8 cellular contexts compared by ENCODE assay signal in genomic region chr19:55642153-55643002, GRCh38. TPM values are rescaled to one million over a fixed set of nuclear protein-coding genes. Genes with fewer than 3 reads are reported as not detected.
DNase-seq lines count a peak whose midpoint lies in the region; ATAC-seq, FAIRE-seq and TF ChIP-seq lines count a peak whose summit lies in the region.

No MANE protein-coding gene starts in this region.

- BruUV-seq in Panc1 (replicated peaks; lab: Mats Ljungman, UMichigan): TSS peak; percentile 60

- H3K27ac ChIP-seq in Panc1 (ENCODE audit: low read length) (peak overlapping the region; percentile 92), cingulate gyrus (ENCODE audit: low read depth, low read length) (peak overlapping the region; percentile 47), upper lobe of right lung (peak overlapping the region; percentile 84)

- peak overlapping the region; percentile 63 to 93 for H3K4me3 ChIP-seq in Panc1 (ENCODE audit: low read depth in 2 of 2, low read length in 2 of 2)
- H3K4me3 ChIP-seq in mononuclear cell (ENCODE audit: low read length): peak overlapping the region; percentile 54
- H3K4me3 ChIP-seq in upper lobe of right lung: peak overlapping the region; percentile 89

- intact Hi-C loops in Panc1 (cut with micrococcal nuclease; ENCODE audit: unreplicated experiment) (no loop called here), upper lobe of right lung (cut with DNase I) (no loop called here)

- H3K27me3 ChIP-seq in Panc1 (ENCODE audit: control insufficient read depth, insufficient read depth, low read length): no peaks in the 10 kb centered on the region
- no peaks in the 10 kb centered on the region for H3K27me3 ChIP-seq in mononuclear cell (ENCODE audit: insufficient read depth, low read length)
- H3K27me3 ChIP-seq in upper lobe of right lung: no peaks in the 10 kb centered on the region

- ATAC-seq in Panc1 (peak; percentile 20), upper lobe of right lung (peak; percentile 1)

- POLR2A ChIA-PET in Panc1 (lab: Charles Lee): no interaction called here

- H3K9me3 ChIP-seq in Panc1 (ENCODE audit: control insufficient read depth, insufficient read depth, low read depth, low read length): no peaks in the 10 kb centered on the region
- no peaks in the 10 kb centered on the region for H3K9me3 ChIP-seq in mononuclear cell (ENCODE audit: low read depth, low read length)
- H3K9me3 ChIP-seq in upper lobe of right lung: no peaks in the 10 kb centered on the region

- TF ChIP-seq CTCF in Panc1 (IDR thresholded peaks at IDR 0.05) (no peak), upper lobe of right lung (IDR thresholded peaks at IDR 0.05) (no peak)

- in situ Hi-C loops in Panc1 (cut with HindIII; ENCODE audit: low pct_unique_long_range_greater_than_20kb, low sequenced_read_pairs): no loop called here

- peak; percentile 76 for DNase-seq in activated effector memory CD4-positive, alpha-beta T cell treated with anti-CD3 and anti-CD28 coated beads, Interleukin-2, amount 50 U/mL, for 16 hours
- DNase-seq in activated effector memory CD4-positive, alpha-beta T cell treated with Interleukin-2 at 50 U/mL for 16 hours: no peak
- DNase-seq in Panc1 (ENCODE audit: low read depth, low spot score) (no peak), upper lobe of right lung (peak; percentile 80), mesenteric fat pad (ENCODE audit: low spot score) (no peak), urothelium cell line (ENCODE audit: low spot score) (no peak)

- CTCF ChIA-PET in Panc1 (lab: Charles Lee): no interaction called here

- peaks cover 41% of the 10 kb centered on the region for H3K4me1 ChIP-seq in Panc1 (ENCODE audit: control insufficient read depth, insufficient read depth, low read length)
- H3K4me1 ChIP-seq in mononuclear cell (ENCODE audit: insufficient read depth, low read length): peaks cover 62% of the 10 kb centered on the region
- peaks cover 51% of the 10 kb centered on the region for H3K4me1 ChIP-seq in upper lobe of right lung

- FAIRE-seq in urothelium cell line (lab: Jason Lieb, UNC): no peak

- peaks cover 13% of the 10 kb centered on the region for H3K36me3 ChIP-seq in Panc1 (ENCODE audit: control insufficient read depth, insufficient read depth, low read length)
- peaks cover 13% of the 10 kb centered on the region for H3K36me3 ChIP-seq in upper lobe of right lung

RNA-seq across cellular contexts. Expression of gene ZNF581, which starts 1.1 kb away (rescaled TPM):
- total RNA-seq in Panc1 (2021; ENCODE audit: unreplicated experiment) (39.0 TPM), mononuclear cell (19.0 TPM), upper lobe of right lung (16.4 TPM), mesenteric fat pad (11.3 TPM)
- 42.2 TPM for polyA plus RNA-seq in Panc1 (2012; ENCODE audit: insufficient read length)

RNA-seq across cellular contexts. Expression of gene ZNF580, which starts 1.6 kb away (rescaled TPM):
- total RNA-seq in Panc1 (2021; ENCODE audit: unreplicated experiment): 58.0 TPM
- 91.5 TPM for polyA plus RNA-seq in Panc1 (2012; ENCODE audit: insufficient read length)
- 14.4 TPM for total RNA-seq in mononuclear cell
- 30.7 TPM for total RNA-seq in upper lobe of right lung
- total RNA-seq in mesenteric fat pad: 39.6 TPM

RNA-seq across cellular contexts. Expression of gene CCDC106, which starts 5.6 kb away (rescaled TPM):
- 47.8 TPM for total RNA-seq in Panc1 (2021; ENCODE audit: unreplicated experiment)
- polyA plus RNA-seq in Panc1 (2012; ENCODE audit: insufficient read length): 101 TPM
- 1.9 TPM for total RNA-seq in mononuclear cell
- 11.1 TPM for total RNA-seq in upper lobe of right lung
- total RNA-seq in mesenteric fat pad: 16.4 TPM

RNA-seq across cellular contexts. Expression of gene U2AF2, which starts 12.5 kb away (rescaled TPM):
- 545 TPM for total RNA-seq in Panc1 (2021; ENCODE audit: unreplicated experiment)
- polyA plus RNA-seq in Panc1 (2012; ENCODE audit: insufficient read length): 761 TPM
- total RNA-seq in mononuclear cell: 55.6 TPM
- 142 TPM for total RNA-seq in upper lobe of right lung
- total RNA-seq in mesenteric fat pad: 126 TPM

RNA-seq across cellular contexts. Expression of gene ZNF784, which starts 18.0 kb away (rescaled TPM):
- 8.9 TPM for total RNA-seq in Panc1 (2021; ENCODE audit: unreplicated experiment)
- polyA plus RNA-seq in Panc1 (2012; ENCODE audit: insufficient read length): 17.4 TPM
- total RNA-seq in mononuclear cell: 6.3 TPM
- total RNA-seq in upper lobe of right lung: 9.7 TPM
- 4.5 TPM for total RNA-seq in mesenteric fat pad

Comparison
In these comparisons a context has a peak if more than half of its experiments do, and no peak if none do; other contexts are left out.
1. DNase-seq: peak in activated effector memory CD4-positive, alpha-beta T cell treated with anti-CD3 and anti-CD28 coated beads, Interleukin-2, amount 50 U/mL, for 16 hours (single experiment) and upper lobe of right lung (single experiment); none in activated effector memory CD4-positive, alpha-beta T cell treated with Interleukin-2 at 50 U/mL for 16 hours (single experiment), Panc1 (single experiment), mesenteric fat pad (single experiment) and urothelium cell line (single experiment).
2. Peak in every context shown above with its lines, with median percentiles within 50 percentile points of each other: H3K27ac ChIP-seq and H3K4me3 ChIP-seq.